1 cellular context compared by ENCODE assay signal in genomic region chr4:177175473-177175872, GRCh38.
TF ChIP-seq lines count a peak whose summit lies in the region.

No MANE protein-coding gene starts in this region.

TF ChIP-seq in IMR-90, 13 proteins besides CTCF, POLR2A, EP300 and RAD21:
- TF ChIP-seq USF2 (IDR thresholded peaks at IDR 0.05; ENCODE audit: low read depth, low read length): no peak
- TF ChIP-seq MXI1 (IDR thresholded peaks at IDR 0.05; ENCODE audit: borderline replicate concordance, low read depth, low read length): no peak
- no peak for TF ChIP-seq NFE2L2 (IDR thresholded peaks at IDR 0.05; ENCODE audit: low read depth, low read length)
- no peak for TF ChIP-seq RCOR1 (IDR thresholded peaks at IDR 0.05; ENCODE audit: insufficient replicate concordance, low read length)
- no peak for TF ChIP-seq MAZ (IDR thresholded peaks at IDR 0.05; ENCODE audit: borderline replicate concordance, low read depth, low read length)
- no peak for TF ChIP-seq BHLHE40 (IDR thresholded peaks at IDR 0.05; ENCODE audit: low read depth, low read length)
- TF ChIP-seq RFX5 (IDR thresholded peaks at IDR 0.05; ENCODE audit: low read depth, low read length): no peak
- no peak for TF ChIP-seq MAFK (IDR thresholded peaks at IDR 0.05; ENCODE audit: low read depth, low read length)
- no peak for TF ChIP-seq CHD1 (IDR thresholded peaks at IDR 0.05; ENCODE audit: low read depth, low read length)
